ENCODE assay signal across 1 cellular context in the genomic region with DNA sequence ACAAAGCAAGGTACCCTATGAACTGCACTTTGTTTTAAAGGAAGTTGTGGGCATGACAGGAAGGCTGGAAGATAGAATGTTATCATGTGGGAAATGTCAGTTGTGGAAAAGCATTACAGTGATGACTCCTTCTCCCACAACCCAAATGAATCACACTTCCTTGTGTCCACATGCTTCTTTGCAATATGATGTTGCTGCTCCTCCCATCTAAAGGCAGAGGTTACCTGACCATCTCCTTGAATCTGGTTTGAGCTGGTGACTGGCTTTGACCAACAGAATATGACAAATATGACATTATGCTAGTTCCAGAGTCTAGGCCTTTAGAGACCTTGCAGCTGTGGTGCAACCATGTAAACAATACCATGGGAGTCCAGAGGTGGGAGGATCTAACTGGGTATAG.
TF ChIP-seq lines count a peak whose summit lies in the region.

No MANE protein-coding gene starts in this region.

TF ChIP-seq in GM12878, 131 proteins besides CTCF, POLR2A, EP300 and RAD21 (continued from another document):
- TF ChIP-seq, protein P1, sequence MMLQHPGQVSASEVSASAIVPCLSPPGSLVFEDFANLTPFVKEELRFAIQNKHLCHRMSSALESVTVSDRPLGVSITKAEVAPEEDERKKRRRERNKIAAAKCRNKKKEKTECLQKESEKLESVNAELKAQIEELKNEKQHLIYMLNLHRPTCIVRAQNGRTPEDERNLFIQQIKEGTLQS (IDR thresholded peaks at IDR 0.05; ENCODE audit: borderline replicate concordance, extremely low read depth, low read depth, low read length): no peak
- TF ChIP-seq RUNX3 (IDR thresholded peaks at IDR 0.05; ENCODE audit: low read length): peak; percentile 41; the same call in 1 of the 2 replicates
- no peak for TF ChIP-seq ZNF217 (IDR thresholded peaks at IDR 0.05)
- 0 out of 2 replicates have a peak, but pooled peaks have one; percentile 33 for TF ChIP-seq JUNB (IDR thresholded peaks at IDR 0.05)
- TF ChIP-seq ZZZ3 (IDR thresholded peaks at IDR 0.05; ENCODE audit: control insufficient read depth, insufficient read length, low read depth): no peak
- no peak for TF ChIP-seq ATF7 (IDR thresholded peaks at IDR 0.05; ENCODE audit: low read depth)
- TF ChIP-seq, protein P2, sequence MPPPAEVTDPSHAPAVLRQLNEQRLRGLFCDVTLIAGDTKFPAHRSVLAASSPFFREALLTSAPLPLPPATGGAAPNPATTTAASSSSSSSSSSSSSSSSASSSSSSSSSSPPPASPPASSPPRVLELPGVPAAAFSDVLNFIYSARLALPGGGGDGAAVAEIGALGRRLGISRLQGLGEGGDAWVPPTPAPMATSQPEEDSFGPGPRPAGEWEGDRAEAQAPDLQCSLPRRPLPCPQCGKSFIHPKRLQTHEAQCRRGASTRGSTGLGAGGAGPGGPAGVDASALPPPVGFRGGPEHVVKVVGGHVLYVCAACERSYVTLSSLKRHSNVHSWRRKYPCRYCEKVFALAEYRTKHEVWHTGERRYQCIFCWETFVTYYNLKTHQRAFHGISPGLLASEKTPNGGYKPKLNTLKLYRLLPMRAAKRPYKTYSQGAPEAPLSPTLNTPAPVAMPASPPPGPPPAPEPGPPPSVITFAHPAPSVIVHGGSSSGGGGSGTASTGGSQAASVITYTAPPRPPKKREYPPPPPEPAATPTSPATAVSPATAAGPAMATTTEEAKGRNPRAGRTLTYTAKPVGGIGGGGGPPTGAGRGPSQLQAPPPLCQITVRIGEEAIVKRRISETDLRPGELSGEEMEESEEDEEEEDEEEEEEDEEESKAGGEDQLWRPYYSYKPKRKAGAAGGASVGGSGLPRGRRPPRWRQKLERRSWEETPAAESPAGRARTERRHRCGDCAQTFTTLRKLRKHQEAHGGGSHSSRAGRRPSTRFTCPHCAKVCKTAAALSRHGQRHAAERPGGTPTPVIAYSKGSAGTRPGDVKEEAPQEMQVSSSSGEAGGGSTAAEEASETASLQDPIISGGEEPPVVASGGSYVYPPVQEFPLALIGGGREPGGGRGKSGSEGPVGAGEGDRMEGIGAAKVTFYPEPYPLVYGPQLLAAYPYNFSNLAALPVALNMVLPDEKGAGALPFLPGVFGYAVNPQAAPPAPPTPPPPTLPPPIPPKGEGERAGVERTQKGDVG (CRISPR knock-in tag; IDR thresholded peaks at IDR 0.05): no peak
- TF ChIP-seq ZNF274 (IDR thresholded peaks at IDR 0.05; ENCODE audit: insufficient read depth, insufficient read length): no peak
- no peak for TF ChIP-seq RELA (IDR thresholded peaks at IDR 0.05; ENCODE audit: borderline replicate concordance, partially characterized antibody)
- no peak for TF ChIP-seq SUPT20H (IDR thresholded peaks at IDR 0.05; ENCODE audit: borderline replicate concordance, control insufficient read depth, low read depth, low read length)
- TF ChIP-seq EED (IDR thresholded peaks at IDR 0.05; ENCODE audit: low read depth): peak; percentile 44; the same call in 1 of the 2 replicates
